8 cellular contexts compared by ENCODE assay signal in the genomic region with DNA sequence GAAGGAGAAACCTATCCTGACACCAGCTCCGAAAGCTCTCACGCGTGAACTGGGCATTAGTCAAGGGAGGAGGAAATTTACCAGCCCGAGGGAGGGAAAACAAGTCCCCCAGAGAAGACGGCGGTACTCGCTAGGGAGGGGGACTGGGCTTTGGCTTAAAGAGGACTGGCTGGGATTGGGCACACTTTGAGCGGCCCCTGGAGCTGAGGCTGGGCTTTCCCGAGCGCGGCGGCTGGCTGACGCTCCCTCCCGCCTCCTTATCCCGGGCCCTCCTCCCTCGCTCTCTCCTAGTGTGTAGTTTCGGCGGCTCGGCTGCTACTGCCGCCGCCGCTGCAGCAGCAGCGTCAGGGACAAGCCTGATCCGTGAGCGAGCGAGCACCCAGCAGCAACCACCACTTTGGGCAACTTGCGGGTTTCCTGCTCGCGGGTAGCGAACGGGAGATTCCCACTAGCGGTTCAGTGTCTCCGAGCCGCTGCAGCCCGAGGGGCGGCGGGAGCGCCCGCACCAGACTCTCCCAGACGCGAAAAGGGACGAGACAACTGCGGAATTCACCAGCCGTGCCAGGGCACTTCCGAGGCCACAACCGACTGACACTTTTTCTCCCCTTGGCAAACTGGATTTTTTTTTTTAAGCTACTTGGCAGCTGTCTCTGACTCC. TPM values are rescaled to one million over a fixed set of nuclear protein-coding genes. Genes with fewer than 3 reads are reported as not detected.
DNase-seq lines count a peak whose midpoint lies in the region; ATAC-seq and TF ChIP-seq lines count a peak whose summit lies in the region.

No MANE protein-coding gene starts in this region.

- no peak for TF ChIP-seq CTCF in CD4-positive, alpha-beta T cell (IDR thresholded peaks at IDR 0.05)
- TF ChIP-seq CTCF in fibroblast of pulmonary artery (IDR thresholded peaks at IDR 0.05; ENCODE audit: low read length, missing control alignments): no peak

- H3K27me3 ChIP-seq in CD4-positive, alpha-beta T cell (ENCODE audit: control insufficient read depth, insufficient read depth, low read length): peaks cover 59% of the 10 kb centered on the region

- H3K4me3 Mint-ChIP-seq in CD4-positive, alpha-beta T cell: peak overlapping the region; percentile 68
- H3K4me3 Mint-ChIP-seq in T-cell: peak overlapping the region; percentile 44 to 80 (median 47)
- peak overlapping the region in 6 of 8 donors; percentile 18 to 82 (median 42) for H3K4me3 Mint-ChIP-seq in naive B cell

- no peak overlapping the region for H3K27ac Mint-ChIP-seq in CD4-positive, alpha-beta T cell
- H3K27ac Mint-ChIP-seq in T-cell (no peak overlapping the region), naive B cell (no peak overlapping the region)

- ATAC-seq in CD4-positive, alpha-beta T cell (ENCODE audit: poor library complexity): no peak
- ATAC-seq in T-cell (replicated peaks in 1 of 4) (no peak), naive B cell (ENCODE audit: low read depth in 2 of 2) (no peak), GM19395 (IDR thresholded peaks at IDR 0.05; ENCODE audit: unreplicated experiment) (no peak), GM18519 (IDR thresholded peaks at IDR 0.05; ENCODE audit: low FRiP score, unreplicated experiment) (no peak)

- peaks cover 75% of the 10 kb centered on the region for H3K27me3 Mint-ChIP-seq in CD4-positive, alpha-beta T cell
- H3K27me3 Mint-ChIP-seq in T-cell (peaks cover 34 to 66% of the 10 kb centered on the region in 2 donors), naive B cell (peaks cover 50 to 75% (median 68%) of the 10 kb centered on the region in 3 donors)

- no peak for DNase-seq in CD4-positive, alpha-beta T cell
- DNase-seq in HEK293T (ENCODE audit: extremely low spot score) (peak; percentile 26), T-cell (no peak), fibroblast of pulmonary artery (ENCODE audit: low read depth) (peak; percentile 65), naive B cell (no peak), cerebellar nuclear complex (lab: John Stamatoyannopoulos, UW) (no peak)

- peaks cover 40% of the 10 kb centered on the region for H3K4me1 Mint-ChIP-seq in CD4-positive, alpha-beta T cell (ENCODE audit: low read depth)
- H3K4me1 Mint-ChIP-seq in T-cell: peaks cover 31 to 45% (median 33%) of the 10 kb centered on the region in 3 donors
- peaks cover 12 to 49% (median 22%) of the 10 kb centered on the region in 3 donors for H3K4me1 Mint-ChIP-seq in naive B cell

- no peaks in the 10 kb centered on the region for H3K9me3 ChIP-seq in CD4-positive, alpha-beta T cell (ENCODE audit: control insufficient read depth, low read length)

- intact Hi-C loops in CD4-positive, alpha-beta T cell (cut with DNase I, micrococcal nuclease): no loop called here

- CTCF ChIA-PET in CD4-positive, alpha-beta T cell (lab: Charles Lee): no interaction called here
- CTCF ChIA-PET in HEK293T (lab: Yijun Ruan, JAX): interaction anchor here (0.6 to 0.7 kb wide), 3 partner anchors 231 to 1277 kb away, joined by 3 read pairs; no protein-coding TSS in a partner anchor
- CTCF ChIA-PET in T-cell (lab: Charles Lee): no interaction called here

- H3K36me3 Mint-ChIP-seq in CD4-positive, alpha-beta T cell (ENCODE audit: low read depth): no peaks in the 10 kb centered on the region
- H3K36me3 Mint-ChIP-seq in T-cell (no peaks in the 10 kb centered on the region), naive B cell (peaks cover 6 to 7% of the 10 kb centered on the region in 2 donors)

- H3K4me3 ChIP-seq in fibroblast of pulmonary artery (replicated peaks; ENCODE audit: low read depth, low read length): peak overlapping the region; percentile 69

- no peak overlapping the region for H3K27ac ChIP-seq in CD4-positive, alpha-beta T cell (ENCODE audit: low read depth, low read length)

- POLR2A ChIA-PET in CD4-positive, alpha-beta T cell (lab: Charles Lee): no interaction called here
- POLR2A ChIA-PET in HEK293T (lab: Yijun Ruan, JAX): interaction anchor here (0.7 to 1.9 kb wide), 9 partner anchors 34 to 234 kb away, joined by 3 to 7 read pairs (median 3); no protein-coding TSS in a partner anchor
- POLR2A ChIA-PET in T-cell (lab: Charles Lee): no interaction called here

- no peaks in the 10 kb centered on the region for H3K9me3 Mint-ChIP-seq in CD4-positive, alpha-beta T cell
- H3K9me3 Mint-ChIP-seq in T-cell (peaks cover 0 to 7% (median 0%) of the 10 kb centered on the region in 3 donors), naive B cell (peaks cover 0 to 7% (median 2%) of the 10 kb centered on the region in 7 donors)

TF ChIP-seq in HEK293T, 16 proteins besides CTCF, POLR2A, EP300 and RAD21:
- no peak for TF ChIP-seq SUZ12 (IDR thresholded peaks at IDR 0.05)
- TF ChIP-seq ARNT (IDR thresholded peaks at IDR 0.05): no peak
- no peak for TF ChIP-seq NFRKB (IDR thresholded peaks at IDR 0.05)
- TF ChIP-seq HDGF (IDR thresholded peaks at IDR 0.05; ENCODE audit: borderline replicate concordance): no peak
- no peak for TF ChIP-seq TARDBP (IDR thresholded peaks at IDR 0.05)
- TF ChIP-seq BHLHE40 (IDR thresholded peaks at IDR 0.05; ENCODE audit: borderline replicate concordance): no peak
- no peak for TF ChIP-seq ZNF384 (IDR thresholded peaks at IDR 0.05)
- no peak for TF ChIP-seq PKNOX1 (IDR thresholded peaks at IDR 0.05)
- TF ChIP-seq FOXK2 (IDR thresholded peaks at IDR 0.05): no peak
- no peak for TF ChIP-seq FOXM1 (IDR thresholded peaks at IDR 0.05; ENCODE audit: borderline replicate concordance)
- TF ChIP-seq ELF4 (IDR thresholded peaks at IDR 0.05): no peak

RNA-seq across cellular contexts. Expression of gene PCDH7, which starts 0.7 kb away (rescaled TPM):
- not detected for total RNA-seq in CD4-positive, alpha-beta T cell
- under 1 TPM in 3 of 5 donors, not detected in 2; 0.06 to 0.09 (median 0.07) TPM for total RNA-seq in T-cell
- polyA plus RNA-seq in naive B cell (ENCODE audit: low read depth in 6 of 6): not detected

Comparison
In these comparisons a context has a peak if more than half of its experiments do, and no peak if none do; other contexts are left out.
1. DNase-seq: peak in HEK293T (single experiment) and fibroblast of pulmonary artery (single experiment); none in CD4-positive, alpha-beta T cell (0 of 10), T-cell (0 of 34), naive B cell (single experiment) and cerebellar nuclear complex (0 of 2).
2. Peak in every context shown above with its lines, with median percentiles within 50 percentile points of each other: H3K4me3 Mint-ChIP-seq.